In the genomic region with DNA sequence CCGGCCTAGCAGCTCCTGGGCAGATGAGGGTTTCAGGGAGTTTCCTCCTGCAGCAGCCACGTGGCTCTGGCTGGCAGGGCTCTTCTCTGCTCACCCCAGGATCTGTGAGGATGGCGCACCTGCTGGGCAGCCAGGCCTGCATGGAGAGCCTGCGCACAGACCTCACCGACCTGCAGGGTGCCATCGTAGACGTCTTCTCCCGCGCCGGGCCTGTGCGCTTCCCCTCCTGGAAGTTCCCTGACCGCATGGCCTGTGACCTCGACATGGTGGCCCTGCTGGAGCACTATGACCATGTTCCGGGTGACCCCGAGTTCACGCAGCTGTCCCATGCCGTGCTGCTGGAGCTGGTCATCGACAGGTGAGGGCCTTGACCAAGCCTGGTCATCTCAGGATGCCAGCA, we compare ENCODE assay signal across 1 cellular context.
TF ChIP-seq lines count a peak whose summit lies in the region.

No MANE protein-coding gene starts in this region.

TF ChIP-seq in GM23338, 12 proteins besides CTCF, POLR2A, EP300 and RAD21:
- no peak for TF ChIP-seq POLR2AphosphoS5 (IDR thresholded peaks at IDR 0.05; ENCODE audit: low read depth)
- no peak for TF ChIP-seq STAT1 (IDR thresholded peaks at IDR 0.05; ENCODE audit: unreplicated experiment)
- TF ChIP-seq NANOG (IDR thresholded peaks at IDR 0.05; ENCODE audit: borderline replicate concordance): no peak
- TF ChIP-seq, protein P1, sequence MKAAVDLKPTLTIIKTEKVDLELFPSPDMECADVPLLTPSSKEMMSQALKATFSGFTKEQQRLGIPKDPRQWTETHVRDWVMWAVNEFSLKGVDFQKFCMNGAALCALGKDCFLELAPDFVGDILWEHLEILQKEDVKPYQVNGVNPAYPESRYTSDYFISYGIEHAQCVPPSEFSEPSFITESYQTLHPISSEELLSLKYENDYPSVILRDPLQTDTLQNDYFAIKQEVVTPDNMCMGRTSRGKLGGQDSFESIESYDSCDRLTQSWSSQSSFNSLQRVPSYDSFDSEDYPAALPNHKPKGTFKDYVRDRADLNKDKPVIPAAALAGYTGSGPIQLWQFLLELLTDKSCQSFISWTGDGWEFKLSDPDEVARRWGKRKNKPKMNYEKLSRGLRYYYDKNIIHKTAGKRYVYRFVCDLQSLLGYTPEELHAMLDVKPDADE (IDR thresholded peaks at IDR 0.05): no peak
- no peak for TF ChIP-seq ZNF114 (CRISPR knock-in tag; IDR thresholded peaks at IDR 0.05)
- TF ChIP-seq, protein P2, sequence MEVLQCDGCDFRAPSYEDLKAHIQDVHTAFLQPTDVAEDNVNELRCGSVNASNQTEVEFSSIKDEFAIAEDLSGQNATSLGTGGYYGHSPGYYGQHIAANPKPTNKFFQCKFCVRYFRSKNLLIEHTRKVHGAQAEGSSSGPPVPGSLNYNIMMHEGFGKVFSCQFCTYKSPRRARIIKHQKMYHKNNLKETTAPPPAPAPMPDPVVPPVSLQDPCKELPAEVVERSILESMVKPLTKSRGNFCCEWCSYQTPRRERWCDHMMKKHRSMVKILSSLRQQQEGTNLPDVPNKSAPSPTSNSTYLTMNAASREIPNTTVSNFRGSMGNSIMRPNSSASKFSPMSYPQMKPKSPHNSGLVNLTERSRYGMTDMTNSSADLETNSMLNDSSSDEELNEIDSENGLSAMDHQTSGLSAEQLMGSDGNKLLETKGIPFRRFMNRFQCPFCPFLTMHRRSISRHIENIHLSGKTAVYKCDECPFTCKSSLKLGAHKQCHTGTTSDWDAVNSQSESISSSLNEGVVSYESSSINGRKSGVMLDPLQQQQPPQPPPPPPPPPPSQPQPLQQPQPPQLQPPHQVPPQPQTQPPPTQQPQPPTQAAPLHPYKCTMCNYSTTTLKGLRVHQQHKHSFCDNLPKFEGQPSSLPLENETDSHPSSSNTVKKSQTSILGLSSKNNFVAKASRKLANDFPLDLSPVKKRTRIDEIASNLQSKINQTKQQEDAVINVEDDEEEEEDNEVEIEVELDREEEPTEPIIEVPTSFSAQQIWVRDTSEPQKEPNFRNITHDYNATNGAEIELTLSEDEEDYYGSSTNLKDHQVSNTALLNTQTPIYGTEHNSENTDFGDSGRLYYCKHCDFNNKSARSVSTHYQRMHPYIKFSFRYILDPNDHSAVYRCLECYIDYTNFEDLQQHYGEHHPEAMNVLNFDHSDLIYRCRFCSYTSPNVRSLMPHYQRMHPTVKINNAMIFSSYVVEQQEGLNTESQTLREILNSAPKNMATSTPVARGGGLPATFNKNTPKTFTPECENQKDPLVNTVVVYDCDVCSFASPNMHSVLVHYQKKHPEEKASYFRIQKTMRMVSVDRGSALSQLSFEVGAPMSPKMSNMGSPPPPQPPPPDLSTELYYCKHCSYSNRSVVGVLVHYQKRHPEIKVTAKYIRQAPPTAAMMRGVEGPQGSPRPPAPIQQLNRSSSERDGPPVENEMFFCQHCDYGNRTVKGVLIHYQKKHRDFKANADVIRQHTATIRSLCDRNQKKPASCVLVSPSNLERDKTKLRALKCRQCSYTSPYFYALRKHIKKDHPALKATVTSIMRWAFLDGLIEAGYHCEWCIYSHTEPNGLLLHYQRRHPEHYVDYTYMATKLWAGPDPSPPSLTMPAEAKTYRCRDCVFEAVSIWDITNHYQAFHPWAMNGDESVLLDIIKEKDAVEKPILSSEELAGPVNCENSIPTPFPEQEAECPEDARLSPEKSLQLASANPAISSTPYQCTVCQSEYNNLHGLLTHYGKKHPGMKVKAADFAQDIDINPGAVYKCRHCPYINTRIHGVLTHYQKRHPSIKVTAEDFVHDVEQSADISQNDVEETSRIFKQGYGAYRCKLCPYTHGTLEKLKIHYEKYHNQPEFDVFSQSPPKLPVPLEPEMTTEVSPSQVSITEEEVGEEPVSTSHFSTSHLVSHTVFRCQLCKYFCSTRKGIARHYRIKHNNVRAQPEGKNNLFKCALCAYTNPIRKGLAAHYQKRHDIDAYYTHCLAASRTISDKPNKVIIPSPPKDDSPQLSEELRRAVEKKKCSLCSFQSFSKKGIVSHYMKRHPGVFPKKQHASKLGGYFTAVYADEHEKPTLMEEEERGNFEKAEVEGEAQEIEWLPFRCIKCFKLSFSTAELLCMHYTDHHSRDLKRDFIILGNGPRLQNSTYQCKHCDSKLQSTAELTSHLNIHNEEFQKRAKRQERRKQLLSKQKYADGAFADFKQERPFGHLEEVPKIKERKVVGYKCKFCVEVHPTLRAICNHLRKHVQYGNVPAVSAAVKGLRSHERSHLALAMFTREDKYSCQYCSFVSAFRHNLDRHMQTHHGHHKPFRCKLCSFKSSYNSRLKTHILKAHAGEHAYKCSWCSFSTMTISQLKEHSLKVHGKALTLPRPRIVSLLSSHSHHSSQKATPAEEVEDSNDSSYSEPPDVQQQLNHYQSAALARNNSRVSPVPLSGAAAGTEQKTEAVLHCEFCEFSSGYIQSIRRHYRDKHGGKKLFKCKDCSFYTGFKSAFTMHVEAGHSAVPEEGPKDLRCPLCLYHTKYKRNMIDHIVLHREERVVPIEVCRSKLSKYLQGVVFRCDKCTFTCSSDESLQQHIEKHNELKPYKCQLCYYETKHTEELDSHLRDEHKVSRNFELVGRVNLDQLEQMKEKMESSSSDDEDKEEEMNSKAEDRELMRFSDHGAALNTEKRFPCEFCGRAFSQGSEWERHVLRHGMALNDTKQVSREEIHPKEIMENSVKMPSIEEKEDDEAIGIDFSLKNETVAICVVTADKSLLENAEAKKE (CRISPR knock-in tag; IDR thresholded peaks at IDR 0.05): no peak
- no peak for TF ChIP-seq EZH2 (IDR thresholded peaks at IDR 0.05; ENCODE audit: low read depth, unreplicated experiment)
- no peak for TF ChIP-seq JUNB (IDR thresholded peaks at IDR 0.05; ENCODE audit: unreplicated experiment)
- TF ChIP-seq ZNF331 (CRISPR knock-in tag; IDR thresholded peaks at IDR 0.05; ENCODE audit: low read depth): no peak
- TF ChIP-seq, protein P3, sequence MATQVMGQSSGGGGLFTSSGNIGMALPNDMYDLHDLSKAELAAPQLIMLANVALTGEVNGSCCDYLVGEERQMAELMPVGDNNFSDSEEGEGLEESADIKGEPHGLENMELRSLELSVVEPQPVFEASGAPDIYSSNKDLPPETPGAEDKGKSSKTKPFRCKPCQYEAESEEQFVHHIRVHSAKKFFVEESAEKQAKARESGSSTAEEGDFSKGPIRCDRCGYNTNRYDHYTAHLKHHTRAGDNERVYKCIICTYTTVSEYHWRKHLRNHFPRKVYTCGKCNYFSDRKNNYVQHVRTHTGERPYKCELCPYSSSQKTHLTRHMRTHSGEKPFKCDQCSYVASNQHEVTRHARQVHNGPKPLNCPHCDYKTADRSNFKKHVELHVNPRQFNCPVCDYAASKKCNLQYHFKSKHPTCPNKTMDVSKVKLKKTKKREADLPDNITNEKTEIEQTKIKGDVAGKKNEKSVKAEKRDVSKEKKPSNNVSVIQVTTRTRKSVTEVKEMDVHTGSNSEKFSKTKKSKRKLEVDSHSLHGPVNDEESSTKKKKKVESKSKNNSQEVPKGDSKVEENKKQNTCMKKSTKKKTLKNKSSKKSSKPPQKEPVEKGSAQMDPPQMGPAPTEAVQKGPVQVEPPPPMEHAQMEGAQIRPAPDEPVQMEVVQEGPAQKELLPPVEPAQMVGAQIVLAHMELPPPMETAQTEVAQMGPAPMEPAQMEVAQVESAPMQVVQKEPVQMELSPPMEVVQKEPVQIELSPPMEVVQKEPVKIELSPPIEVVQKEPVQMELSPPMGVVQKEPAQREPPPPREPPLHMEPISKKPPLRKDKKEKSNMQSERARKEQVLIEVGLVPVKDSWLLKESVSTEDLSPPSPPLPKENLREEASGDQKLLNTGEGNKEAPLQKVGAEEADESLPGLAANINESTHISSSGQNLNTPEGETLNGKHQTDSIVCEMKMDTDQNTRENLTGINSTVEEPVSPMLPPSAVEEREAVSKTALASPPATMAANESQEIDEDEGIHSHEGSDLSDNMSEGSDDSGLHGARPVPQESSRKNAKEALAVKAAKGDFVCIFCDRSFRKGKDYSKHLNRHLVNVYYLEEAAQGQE (IDR thresholded peaks at IDR 0.05; ENCODE audit: unreplicated experiment): no peak
